In the genomic region with DNA sequence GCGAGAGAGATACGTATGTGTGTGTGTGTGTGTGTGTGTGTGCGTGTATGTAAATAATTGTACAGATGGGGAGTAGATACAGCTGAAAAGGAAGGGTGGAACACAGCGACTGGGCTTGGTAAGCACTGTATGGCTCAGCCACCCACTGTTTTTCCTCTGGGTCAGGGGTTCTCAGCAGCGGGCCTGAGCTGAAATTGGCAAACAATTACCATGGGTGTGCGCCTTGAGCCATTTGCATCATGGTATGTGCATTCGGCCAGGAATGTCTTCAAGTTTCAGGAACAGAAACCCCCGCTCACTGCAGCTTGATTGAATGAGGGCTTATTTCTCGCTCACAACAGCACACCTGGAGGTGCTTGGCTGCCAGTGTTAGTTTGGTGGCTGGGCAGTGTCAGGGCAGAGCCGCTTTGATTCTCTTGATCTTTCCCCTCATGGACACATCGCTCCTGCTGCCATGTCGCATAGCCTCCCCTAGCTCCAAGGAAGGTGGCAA, we compare ENCODE assay signal across 10 cellular contexts.
DNase-seq lines count a peak whose midpoint lies in the region; ATAC-seq and TF ChIP-seq lines count a peak whose summit lies in the region.
"Had no signal": no experiment of that assay in that cellular context is flagged by ENCODE, and none has a peak within 500 bp of the region (broad histone marks: within the 10 kb centered on the region; RNA-seq: fewer than 3 reads in every experiment).

No MANE protein-coding gene starts in this region.

- H3K9ac ChIP-seq in BLaER1 = no peak overlapping the region

- peaks cover 51% of the 10 kb centered on the region for H3K4me1 ChIP-seq in BLaER1
- H3K4me1 ChIP-seq in ovary (ENCODE audit: insufficient read depth) = peaks cover 7% of the 10 kb centered on the region
- H3K4me1 ChIP-seq in prostate gland (replicated peaks) = no peaks in the 10 kb centered on the region

- H3K27me3 ChIP-seq in BLaER1 (no peaks in the 10 kb centered on the region), ovary (no peaks in the 10 kb centered on the region), prostate gland (replicated peaks; ENCODE audit: insufficient read depth) (no peaks in the 10 kb centered on the region)
- H3K27me3 ChIP-seq: stomach had no signal

- peak overlapping the region; percentile 46 for H3K4me2 ChIP-seq in BLaER1

- H3K36me3 ChIP-seq in BLaER1 (peaks cover 19% of the 10 kb centered on the region), ovary (no peaks in the 10 kb centered on the region), prostate gland (no peaks in the 10 kb centered on the region)

- ATAC-seq in GM19397 (IDR thresholded peaks at IDR 0.05; ENCODE audit: unreplicated experiment) (peak; percentile 68), HG03196 (IDR thresholded peaks at IDR 0.05; ENCODE audit: unreplicated experiment) (peak; percentile 59)

- no peak overlapping the region for H3K4me3 ChIP-seq in BLaER1
- H3K4me3 ChIP-seq in astrocyte of the spinal cord (ENCODE audit: low read depth, low read length) = no peak overlapping the region
- H3K4me3 ChIP-seq in ovary = no peak overlapping the region
- H3K4me3 ChIP-seq in prostate gland = no peak overlapping the region
- H3K4me3 ChIP-seq: stomach had no signal

- no peak for TF ChIP-seq CTCF in astrocyte of the spinal cord (IDR thresholded peaks at IDR 0.05; ENCODE audit: low read depth, low read length)
- no peak for TF ChIP-seq CTCF in ovary (IDR thresholded peaks at IDR 0.05)
- no peak for TF ChIP-seq CTCF in prostate gland (IDR thresholded peaks at IDR 0.05)

- H3K27ac ChIP-seq in BLaER1 = 0 out of 2 replicates have a peak overlapping the region, but pooled peaks have one; percentile 4
- no peak overlapping the region for H3K27ac ChIP-seq in ovary
- no peak overlapping the region for H3K27ac ChIP-seq in prostate gland

- TF ChIP-seq POLR2A in ovary (IDR thresholded peaks at IDR 0.05) = no peak
- no peak for TF ChIP-seq POLR2A in prostate gland (IDR thresholded peaks at IDR 0.05)

- no peaks in the 10 kb centered on the region for H3K9me3 ChIP-seq in BLaER1
- no peaks in the 10 kb centered on the region for H3K9me3 ChIP-seq in ovary
- no peaks in the 10 kb centered on the region for H3K9me3 ChIP-seq in prostate gland
- H3K9me3 ChIP-seq: stomach had no signal

- H4K20me1 ChIP-seq in BLaER1 = peaks cover 7% of the 10 kb centered on the region; the same call in 1 of the 2 replicates

- intact Hi-C loops in ovary (cut with DNase I) = no loop called here
- intact Hi-C loops in prostate gland (cut with DNase I) = no loop called here

- no peak for TF ChIP-seq EP300 in ovary (IDR thresholded peaks at IDR 0.05)

- DNase-seq in astrocyte of the spinal cord (ENCODE audit: low read depth, low spot score) (peak; percentile 61), ovary (no peak), midbrain (lab: John Stamatoyannopoulos, UW) (no peak), prostate gland (ENCODE audit: low spot score) (no peak)
- DNase-seq in stimulated activated CD4-positive, alpha-beta T cell treated with anti-CD3 and anti-CD28 coated beads, Interleukin-15, amount 100 ng/mL, for 24 hours = no peak
- DNase-seq: NCI-H1436, stomach had no signal

- in situ Hi-C loops in astrocyte of the spinal cord (cut with HindIII; ENCODE audit: low sequenced_read_pairs) = no loop called here

- 84 to 87% (median 87%) methylated on average over 12 of the region's 12 CpGs for WGBS in ovary, 3 donors
- 71% methylated on average over 12 of the region's 12 CpGs for WGBS in prostate gland
